7 cellular contexts compared by ENCODE assay signal in genomic region chr22:19143967-19144400, GRCh38. TPM values are rescaled to one million over a fixed set of nuclear protein-coding genes. Genes with fewer than 3 reads are reported as not detected.
DNase-seq lines count a peak whose midpoint lies in the region; ATAC-seq and TF ChIP-seq lines count a peak whose summit lies in the region.
"Had no signal": no experiment of that assay in that cellular context is flagged by ENCODE, and none has a peak within 500 bp of the region (broad histone marks: within the 10 kb centered on the region; RNA-seq: fewer than 3 reads in every experiment).

No MANE protein-coding gene starts in this region.

- H3K27me3 ChIP-seq in esophagus squamous epithelium = peaks cover 0 to 21% (median 5%) of the 10 kb centered on the region in 4 donors

- intact Hi-C loops in esophagus squamous epithelium (cut with DNase I) = no loop called here

- H3K27ac ChIP-seq in esophagus squamous epithelium = peak overlapping the region; percentile 82 to 89 (median 85)

- H3K4me3 ChIP-seq in esophagus squamous epithelium = peak overlapping the region; percentile 78 to 90 (median 82)

- no peak for TF ChIP-seq CTCF in esophagus squamous epithelium (IDR thresholded peaks at IDR 0.05)

- DNase-seq in EH (ENCODE audit: low read depth) (peak; percentile 34), OCI-M1 (lab: John Stamatoyannopoulos, UW) (peak; percentile 52), esophagus squamous epithelium (lab: John Stamatoyannopoulos, UW) (no peak)
- peak; percentile 24 to 28 for DNase-seq in stimulated activated CD8-positive, alpha-beta memory T cell treated with anti-CD3 and anti-CD28 coated beads, Interleukin-15, amount 100 ng/mL, for 48 hours (ENCODE audit: low read depth in 2 of 2)

- WGBS in esophagus squamous epithelium, 2 donors = 3 to 7% methylated on average over 14 of the region's 17 CpGs

- H3K4me1 ChIP-seq in esophagus squamous epithelium = peaks cover 8 to 24% (median 12%) of the 10 kb centered on the region in 3 donors

- peaks cover 15 to 39% (median 32%) of the 10 kb centered on the region in 3 donors for H3K36me3 ChIP-seq in esophagus squamous epithelium

- ATAC-seq in HG02678 (IDR thresholded peaks at IDR 0.05; ENCODE audit: unreplicated experiment) (no peak), GM21786 (IDR thresholded peaks at IDR 0.05; ENCODE audit: unreplicated experiment) (no peak)

- TF ChIP-seq POLR2A in esophagus squamous epithelium (IDR thresholded peaks at IDR 0.05) = no peak

- no peaks in the 10 kb centered on the region for H3K9me3 ChIP-seq in esophagus squamous epithelium

RNA-seq across cellular contexts. Expression of gene ESS2, which starts 0.5 kb away (rescaled TPM):
- total RNA-seq in esophagus squamous epithelium = 10 to 100 TPM in 2 of 4 donors, 1 to 10 TPM in 2; 7.8 to 12.4 (median 10.4) TPM

RNA-seq across cellular contexts. Expression of gene GSC2, which starts 6.1 kb away (rescaled TPM):
- total RNA-seq in esophagus squamous epithelium = not detected
- total RNA-seq: T-helper 1 cell treated with Interleukin-12 subunit alpha and Interleukin-12 subunit beta and Interleukin-4 antibody, amounts not matched to agents 30 ng/mL and 1 ng/mL, for 36 hours had no signal

RNA-seq across cellular contexts. Expression of gene TSSK2, which starts 12.9 kb away (rescaled TPM):
- total RNA-seq in esophagus squamous epithelium = under 1 TPM in 1 of 4 donors, not detected in 3; 0.18 TPM
- total RNA-seq: T-helper 1 cell treated with Interleukin-12 subunit alpha and Interleukin-12 subunit beta and Interleukin-4 antibody, amounts not matched to agents 30 ng/mL and 1 ng/mL, for 36 hours had no signal

RNA-seq across cellular contexts. Expression of gene DGCR2, which starts 21.8 kb away (rescaled TPM):
- 10 to 100 TPM; 42.5 to 75.2 (median 50.8) TPM for total RNA-seq in esophagus squamous epithelium

RNA-seq across cellular contexts. Expression of gene SLC25A1, which starts 34.6 kb away (rescaled TPM):
- 10 to 100 TPM; 49.2 to 68.0 (median 57.3) TPM for total RNA-seq in esophagus squamous epithelium
